13 cellular contexts compared by ENCODE assay signal in the genomic region with DNA sequence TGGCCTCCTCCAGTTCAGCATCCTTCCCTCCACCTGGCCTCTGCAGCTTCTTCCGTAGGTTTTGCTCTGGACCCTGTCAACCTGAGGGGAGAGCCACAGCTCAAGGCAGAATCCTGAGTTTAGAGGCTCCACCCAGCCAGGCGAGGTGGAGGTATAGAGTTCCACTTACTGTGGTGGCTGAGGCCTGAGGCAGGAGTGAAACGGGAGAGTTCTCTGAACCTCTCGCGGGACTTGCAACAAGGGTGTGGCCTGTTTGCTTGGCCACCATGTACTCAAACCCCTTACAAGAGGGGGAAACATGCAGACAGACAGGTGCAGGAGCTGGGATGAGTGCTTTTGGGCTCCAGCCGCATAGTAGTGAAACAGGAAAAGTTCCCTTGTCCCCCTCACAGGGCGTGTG.
DNase-seq lines count a peak whose midpoint lies in the region; ATAC-seq, FAIRE-seq and TF ChIP-seq lines count a peak whose summit lies in the region.
"Had no signal": no experiment of that assay in that cellular context is flagged by ENCODE, and none has a peak within 500 bp of the region (broad histone marks: within the 10 kb centered on the region; RNA-seq: fewer than 3 reads in every experiment).

No MANE protein-coding gene starts in this region.

- peaks cover 11% of the 10 kb centered on the region for H3K27me3 Mint-ChIP-seq in activated CD8-positive, alpha-beta memory T cell treated with anti-CD3 and anti-CD28 coated beads, Interleukin-2, amount 10 ng/mL, durations not matched to agents 7 days and 5 days

- CTCF ChIA-PET in activated CD8-positive, alpha-beta memory T cell treated with anti-CD3 and anti-CD28 coated beads, Interleukin-2, amount 10 ng/mL, durations not matched to agents 7 days and 5 days (lab: Charles Lee): no interaction called here

- ATAC-seq in GM21529 (IDR thresholded peaks at IDR 0.05; ENCODE audit: unreplicated experiment) (peak; percentile 52), HG03571 (IDR thresholded peaks at IDR 0.05; ENCODE audit: unreplicated experiment) (peak; percentile 63)
- no peak for ATAC-seq in activated CD8-positive, alpha-beta memory T cell treated with anti-CD3 and anti-CD28 coated beads, Interleukin-2, amount 10 ng/mL, durations not matched to agents 7 days and 5 days

- DNase-seq in ELF-1 (ENCODE audit: low read depth, low spot score): peak; percentile 34
- peak; percentile 1 for DNase-seq in dedifferentiated amniotic fluid mesenchymal stem cell (ENCODE audit: extremely low spot score)
- DNase-seq in kidney tubule cell (ENCODE audit: low spot score): no peak
- DNase-seq in GM12892 (ENCODE audit: insufficient read length): no peak
- no peak for DNase-seq in activated CD8-positive, alpha-beta memory T cell treated with anti-CD3 and anti-CD28 coated beads, Interleukin-2, amount 10 ng/mL, durations not matched to agents 7 days and 5 days
- DNase-seq in medulla oblongata (ENCODE audit: extremely low spot score): no peak
- DNase-seq: activated CD4-positive, alpha-beta T cell treated with anti-CD3 and anti-CD28 coated beads, Interleukin-2, amount 10 ng/mL, durations not matched to agents 7 days and 5 days; activated T-cell treated with anti-CD3 and anti-CD28 coated beads, Interleukin-2, amount 50 U/mL, for 48 hours; DND-41; NCI-H526 had no signal

- no peak for FAIRE-seq in GM12892 (lab: Jason Lieb, UNC)
- FAIRE-seq: islet of Langerhans had no signal

- H3K36me3 Mint-ChIP-seq in activated CD8-positive, alpha-beta memory T cell treated with anti-CD3 and anti-CD28 coated beads, Interleukin-2, amount 10 ng/mL, durations not matched to agents 7 days and 5 days: no peaks in the 10 kb centered on the region

- TF ChIP-seq POLR2A in GM12892 (IDR thresholded peaks at IDR 0.05; ENCODE audit: low read depth, low read length): no peak

- no peaks in the 10 kb centered on the region for H3K9me3 Mint-ChIP-seq in activated CD8-positive, alpha-beta memory T cell treated with anti-CD3 and anti-CD28 coated beads, Interleukin-2, amount 10 ng/mL, durations not matched to agents 7 days and 5 days (ENCODE audit: low read depth)
- H3K9me3 Mint-ChIP-seq: activated CD4-positive, alpha-beta T cell treated with anti-CD3 and anti-CD28 coated beads, Interleukin-2, amount 10 ng/mL, durations not matched to agents 7 days and 5 days had no signal

- no peak overlapping the region for H3K4me3 Mint-ChIP-seq in activated CD8-positive, alpha-beta memory T cell treated with anti-CD3 and anti-CD28 coated beads, Interleukin-2, amount 10 ng/mL, durations not matched to agents 7 days and 5 days
- H3K4me3 Mint-ChIP-seq: activated CD4-positive, alpha-beta T cell treated with anti-CD3 and anti-CD28 coated beads, Interleukin-2, amount 10 ng/mL, durations not matched to agents 7 days and 5 days had no signal

- H3K4me1 Mint-ChIP-seq in activated CD8-positive, alpha-beta memory T cell treated with anti-CD3 and anti-CD28 coated beads, Interleukin-2, amount 10 ng/mL, durations not matched to agents 7 days and 5 days: no peaks in the 10 kb centered on the region
- H3K4me1 Mint-ChIP-seq: activated CD4-positive, alpha-beta T cell treated with anti-CD3 and anti-CD28 coated beads, Interleukin-2, amount 10 ng/mL, durations not matched to agents 7 days and 5 days had no signal

- H3K27ac Mint-ChIP-seq in activated CD8-positive, alpha-beta memory T cell treated with anti-CD3 and anti-CD28 coated beads, Interleukin-2, amount 10 ng/mL, durations not matched to agents 7 days and 5 days: no peak overlapping the region
- H3K27ac Mint-ChIP-seq: activated CD4-positive, alpha-beta T cell treated with anti-CD3 and anti-CD28 coated beads, Interleukin-2, amount 10 ng/mL, durations not matched to agents 7 days and 5 days had no signal

Comparison
In these comparisons a context has a peak if more than half of its experiments do, and no peak if none do; other contexts are left out.
1. DNase-seq: peak in ELF-1 (single experiment) and dedifferentiated amniotic fluid mesenchymal stem cell (single experiment); none in kidney tubule cell (single experiment), GM12892 (single experiment), activated CD8-positive, alpha-beta memory T cell treated with anti-CD3 and anti-CD28 coated beads, Interleukin-2, amount 10 ng/mL, durations not matched to agents 7 days and 5 days (single experiment) and medulla oblongata (single experiment).